ENCODE assay signal across 7 cellular contexts in the genomic region with DNA sequence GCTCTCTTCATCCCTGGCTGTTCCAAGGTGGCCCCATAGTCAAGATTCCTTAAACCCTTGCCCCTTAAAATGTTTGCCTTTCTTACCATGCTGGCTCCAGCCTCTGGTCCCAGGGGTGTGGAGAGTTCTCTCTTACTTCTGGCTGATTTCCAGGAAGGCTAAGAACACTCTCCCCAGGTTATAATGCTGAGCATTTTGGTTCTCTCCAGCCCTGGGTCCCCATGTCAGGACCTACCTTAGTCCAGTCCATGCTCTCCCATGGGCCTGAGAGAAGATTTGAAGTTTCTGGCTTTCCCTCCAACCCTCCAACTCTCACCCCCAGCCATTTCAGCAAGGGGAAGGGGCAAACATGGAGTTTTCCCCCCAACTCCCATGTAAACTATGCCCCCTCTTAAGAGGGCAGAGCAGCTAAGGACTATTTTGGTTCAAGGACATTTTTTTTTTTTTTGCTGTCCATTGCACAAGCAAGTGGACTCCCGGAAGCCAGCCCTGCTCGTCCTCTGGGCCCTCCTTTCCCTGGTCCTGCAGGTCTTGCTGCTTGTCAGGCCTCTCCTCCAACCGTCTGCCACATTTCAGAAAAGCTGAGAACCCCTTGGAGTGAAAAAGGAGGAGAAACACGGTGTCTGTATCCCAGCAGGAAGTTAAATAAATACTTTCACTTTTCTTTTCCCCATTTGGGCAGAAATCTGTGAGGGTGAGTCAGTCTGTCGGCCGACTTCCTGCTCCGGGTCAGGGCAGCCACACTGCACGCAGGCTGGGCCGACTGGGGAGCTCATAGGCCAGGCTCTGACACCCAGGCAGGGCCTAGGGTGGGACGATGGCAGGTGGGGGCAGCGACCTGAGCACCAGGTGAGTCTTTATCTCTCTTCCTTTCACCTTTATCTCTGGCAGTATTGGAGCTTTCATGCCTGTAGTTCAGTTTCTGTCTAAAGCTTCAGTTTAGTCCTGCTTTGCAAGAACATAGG. TPM values are rescaled to one million over a fixed set of nuclear protein-coding genes. Genes with fewer than 3 reads are reported as not detected.
A peak's percentile ranks its signal among the peaks of the same experiment; 100 is the strongest.
DNase-seq lines count a peak whose midpoint lies in the region; ATAC-seq and TF ChIP-seq lines count a peak whose summit lies in the region.

A gene (plus strand): TSS at position 741 of the 965 bp plus-strand sequence. CDS start 77 bp downstream, at position 818.

- H3K27ac ChIP-seq in Peyer's patch, result peak within 1 kb of the TSS; percentile 81 to 86 (median 83)
- H3K27ac ChIP-seq in transverse colon, result peak within 1 kb of the TSS; percentile 80 to 93 (median 86)

- peak; percentile 93 for ATAC-seq in GM18868 (IDR thresholded peaks at IDR 0.05; ENCODE audit: unreplicated experiment)
- ATAC-seq in HG03060 (IDR thresholded peaks at IDR 0.05; ENCODE audit: low read depth, unreplicated experiment), result peak; percentile 83

- no peaks in the 10 kb centered on the region for H3K36me3 ChIP-seq in Peyer's patch
- peaks cover 0 to 4% (median 0%) of the 10 kb centered on the region in 4 donors for H3K36me3 ChIP-seq in transverse colon

- H3K9me3 ChIP-seq in Peyer's patch (no peaks in the 10 kb centered on the region), transverse colon (no peaks in the 10 kb centered on the region)

- H3K4me3 ChIP-seq in Peyer's patch (peak within 1 kb of the TSS; percentile 30 to 59 (median 53)), transverse colon (peak within 1 kb of the TSS; percentile 6 to 54 (median 33))

- WGBS in transverse colon (ENCODE audit: low coverage in 1 of 2), 2 donors, result 5 to 6% methylated on average over 2 to 11 of the region's 11 CpGs

- no peak for TF ChIP-seq EP300 in transverse colon (IDR thresholded peaks at IDR 0.05; ENCODE audit: low read depth)

- peak; percentile 84 to 91 (median 86) for DNase-seq in Peyer's patch
- peak; percentile 78 to 85 for DNase-seq in activated T-cell treated with anti-CD3 and anti-CD28 coated beads, Interleukin-2, amount 50 U/mL, for 48 hours
- DNase-seq in fibroblast of the conjunctiva (ENCODE audit: low read depth), result peak; percentile 62
- peak; percentile 94 for DNase-seq in posterior vena cava (ENCODE audit: low spot score)
- peak; percentile 85 for DNase-seq in transverse colon

- intact Hi-C loops in posterior vena cava (cut with DNase I) (no loop called here), transverse colon (cut with DNase I; ENCODE audit: low total_unique reads) (no loop called here)

- TF ChIP-seq CTCF in Peyer's patch (IDR thresholded peaks at IDR 0.05) (no peak), transverse colon (IDR thresholded peaks at IDR 0.05) (no peak)

- H3K4me1 ChIP-seq in Peyer's patch (peaks cover 0 to 10% (median 3%) of the 10 kb centered on the region in 4 donors), transverse colon (peaks cover 0 to 29% (median 14%) of the 10 kb centered on the region in 4 donors)

- TF ChIP-seq POLR2A in Peyer's patch (IDR thresholded peaks at IDR 0.05), result peak; percentile 55 to 60
- peak; percentile 66 for TF ChIP-seq POLR2A in transverse colon (IDR thresholded peaks at IDR 0.05)

- in situ Hi-C loops in transverse colon (cut with MboI; ENCODE audit: low pct_ligation_motif_present in 1 of 4, low pct_unique_long_range_greater_than_20kb in 1 of 4, low sequenced_read_pairs in 3 of 4), result no loop called here

- H3K27me3 ChIP-seq in Peyer's patch, result no peaks in the 10 kb centered on the region
- no peaks in the 10 kb centered on the region for H3K27me3 ChIP-seq in transverse colon

RNA-seq across cellular contexts. Expression of the gene that starts here (rescaled TPM):
- total RNA-seq in Peyer's patch (10 to 100 TPM; 22.1 to 53.6 (median 35.7) TPM), posterior vena cava (10 to 100 TPM; 10.1 to 17.0 TPM), transverse colon (10 to 100 TPM in 2 of 4 donors, 1 to 10 TPM in 2; 6.8 to 32.9 (median 17.9) TPM)

Comparison
In these comparisons a context has a peak if more than half of its experiments do, and no peak if none do; other contexts are left out.
1. Peak in every context shown above with its lines: DNase-seq, ATAC-seq, H3K4me3 ChIP-seq and H3K27ac ChIP-seq.